ENCODE assay signal across 8 cellular contexts in the genomic region with DNA sequence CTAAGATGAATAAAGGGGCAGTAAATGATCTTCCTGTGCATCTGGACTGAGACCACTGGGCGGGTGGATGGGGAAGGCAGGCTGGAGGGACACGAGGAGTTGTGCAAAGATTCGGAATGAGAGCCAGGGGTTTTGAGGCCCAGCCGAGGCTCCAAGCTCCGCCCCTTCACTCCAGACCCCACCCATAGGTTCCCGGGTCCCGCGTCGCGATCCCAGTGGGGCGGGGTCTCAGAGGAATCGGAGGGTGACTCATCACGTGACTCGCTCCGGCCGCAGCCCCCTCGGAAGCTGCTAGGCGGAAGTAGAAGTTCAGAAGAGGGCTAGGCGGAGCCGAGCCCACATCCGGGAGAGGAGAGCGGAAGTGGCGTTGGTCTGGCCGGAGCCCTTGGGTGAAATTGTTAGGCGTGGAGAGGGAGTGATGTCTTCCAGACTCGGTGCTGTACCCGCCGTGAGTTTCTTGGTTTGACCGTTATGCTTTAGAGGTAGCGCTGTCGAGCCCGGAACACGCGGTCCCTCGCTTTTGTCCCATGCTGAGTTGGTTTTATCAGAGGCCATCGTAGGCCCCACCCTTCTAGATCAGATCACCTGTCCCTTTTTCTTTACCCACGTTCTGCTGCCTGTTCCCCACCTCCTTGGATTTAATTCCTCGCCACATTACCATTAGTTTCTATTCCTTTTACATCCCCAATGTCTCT. TPM values are rescaled to one million over a fixed set of nuclear protein-coding genes. Genes with fewer than 3 reads are reported as not detected.
DNase-seq lines count a peak whose midpoint lies in the region; ATAC-seq and TF ChIP-seq lines count a peak whose summit lies in the region.

Gene ZNF512, plus strand, starts transcription at position 348 of the 695 bp plus-strand sequence. Its CDS starts 71 bp downstream, at position 419.

- H2AFZ ChIP-seq in SK-N-SH (ENCODE audit: low read depth), result peak within 1 kb of the TSS; percentile 96

- 0 out of 2 replicates have a peak, but pooled peaks have one; percentile 6 for TF ChIP-seq RAD21 in SK-N-SH (IDR thresholded peaks at IDR 0.05; ENCODE audit: low read length)

- H3K27ac Mint-ChIP-seq in glutamatergic neuron (ENCODE audit: unreplicated experiment), result peak within 1 kb of the TSS; percentile 90

- POLR2A ChIA-PET in SK-N-SH (lab: Yijun Ruan, JAX), result interaction anchor here (0.5 to 1.7 kb wide), 10 partner anchors 17 to 1743 kb away, joined by 3 to 6 read pairs (median 4); partner anchors contain the start of genes CCDC121, GPN1, NRBP1 and PPM1G

- H3F3A ChIP-seq in SK-N-SH (replicated peaks; ENCODE audit: insufficient read depth), result peaks cover 1% of the 10 kb centered on the region

- CTCF ChIA-PET in SK-N-SH (lab: Yijun Ruan, JAX), result interaction anchor here (0.8 to 1.3 kb wide), 2 partner anchors 9 to 101 kb away, joined by 4 to 5 read pairs; no protein-coding TSS in a partner anchor

- H3K9me3 ChIP-seq in SK-N-SH, result no peaks in the 10 kb centered on the region

- H3K27ac ChIP-seq in SK-N-SH (ENCODE audit: low read depth in 2 of 2, low read length in 1 of 2) (peak within 1 kb of the TSS; percentile 54 to 83), temporal lobe (ENCODE audit: low read depth, low read length) (no peak within 1 kb of the TSS)

- peaks cover 48% of the 10 kb centered on the region for H3K79me2 ChIP-seq in SK-N-SH (ENCODE audit: insufficient read depth)

- H3K4me2 ChIP-seq in SK-N-SH, result peak within 1 kb of the TSS; percentile 94

- TF ChIP-seq EP300 in SK-N-SH (IDR thresholded peaks at IDR 0.05; ENCODE audit: borderline replicate concordance in 1 of 2, low read depth in 1 of 2, low read length in 1 of 2), result 0 out of 4 replicates have a peak, but pooled peaks of 1 of the 2 experiments have one; percentile 32

- H3K4me1 Mint-ChIP-seq in glutamatergic neuron (ENCODE audit: low read depth, unreplicated experiment), result peaks cover 10% of the 10 kb centered on the region

- peak within 1 kb of the TSS; percentile 99 for H3K4me3 Mint-ChIP-seq in glutamatergic neuron (ENCODE audit: unreplicated experiment)

- peaks cover 8% of the 10 kb centered on the region for H3K27me3 Mint-ChIP-seq in glutamatergic neuron (ENCODE audit: unreplicated experiment)

- H3K36me3 Mint-ChIP-seq in glutamatergic neuron (ENCODE audit: unreplicated experiment), result peaks cover 28% of the 10 kb centered on the region

- H3K4me1 ChIP-seq in SK-N-SH (ENCODE audit: control insufficient read depth in 1 of 2, insufficient read depth in 2 of 2, low read depth in 1 of 2, low read length in 1 of 2), result peaks cover 0 to 17% of the 10 kb centered on the region in 2 experiments; a peak in 2 of 4 replicates

- H3K36me3 ChIP-seq in SK-N-SH (replicated peaks in 1 of 2; ENCODE audit: control insufficient read depth in 1 of 2, insufficient read depth in 2 of 2, low read length in 1 of 2), result no peaks in the 10 kb centered on the region

- no peaks in the 10 kb centered on the region for H3K9me2 ChIP-seq in SK-N-SH

- 3% methylated on average over 27 of the region's 38 CpGs for WGBS in SK-N-SH (ENCODE audit: low lambda C conversion rate)

- H4K20me1 ChIP-seq in SK-N-SH (ENCODE audit: insufficient read depth), result peaks cover 26% of the 10 kb centered on the region

- peak within 1 kb of the TSS; percentile 73 for H3K9ac ChIP-seq in SK-N-SH

- DNase-seq in HFF-Myc (ENCODE audit: extremely low read depth, low read depth) (peak; percentile 86), NAMALWA (ENCODE audit: low spot score) (peak; percentile 99), SK-N-SH (peak; percentile 98), glutamatergic neuron (peak; percentile 82), omental fat pad (ENCODE audit: low spot score) (peak; percentile 53)
- peak; percentile 83 for DNase-seq in activated naive CD4-positive, alpha-beta T cell treated with anti-CD3 and anti-CD28 coated beads, Interleukin-2, amount 50 U/mL, for 16 hours

- ATAC-seq in omental fat pad (ENCODE audit: low FRiP score), result peak; percentile 96

- H3K9me3 Mint-ChIP-seq in glutamatergic neuron (ENCODE audit: unreplicated experiment), result peaks cover 19% of the 10 kb centered on the region

- H3K4me3 ChIP-seq in GM08714 (ENCODE audit: low read length) (peak within 1 kb of the TSS; percentile 99), HFF-Myc (replicated peaks; ENCODE audit: low read depth, low read length) (peak within 1 kb of the TSS; percentile 91), SK-N-SH (ENCODE audit: low read depth in 2 of 2, low read length in 1 of 2) (peak within 1 kb of the TSS; percentile 89)

- TF ChIP-seq CTCF in HFF-Myc (IDR thresholded peaks at IDR 0.05; ENCODE audit: low read depth, low read length, missing control alignments) (no peak), SK-N-SH (IDR thresholded peaks at IDR 0.05) (no peak), glutamatergic neuron (IDR thresholded peaks at IDR 0.05; ENCODE audit: partially characterized antibody, unreplicated experiment) (no peak), omental fat pad (IDR thresholded peaks at IDR 0.05) (no peak)

- no peaks in the 10 kb centered on the region for H3K27me3 ChIP-seq in SK-N-SH (ENCODE audit: insufficient read depth)

TF ChIP-seq in SK-N-SH, 30 proteins besides CTCF, POLR2A, EP300 and RAD21 (continues in another document):
- TF ChIP-seq SMC3 (IDR thresholded peaks at IDR 0.05; ENCODE audit: low read depth, low read length), result no peak
- peak; percentile 42; the same call in 1 of the 2 replicates for TF ChIP-seq RCOR1 (IDR thresholded peaks at IDR 0.05; ENCODE audit: low read length)
- no peak for TF ChIP-seq GATA2 (CRISPR knock-in tag; IDR thresholded peaks at IDR 0.05)
- TF ChIP-seq, protein P1, sequence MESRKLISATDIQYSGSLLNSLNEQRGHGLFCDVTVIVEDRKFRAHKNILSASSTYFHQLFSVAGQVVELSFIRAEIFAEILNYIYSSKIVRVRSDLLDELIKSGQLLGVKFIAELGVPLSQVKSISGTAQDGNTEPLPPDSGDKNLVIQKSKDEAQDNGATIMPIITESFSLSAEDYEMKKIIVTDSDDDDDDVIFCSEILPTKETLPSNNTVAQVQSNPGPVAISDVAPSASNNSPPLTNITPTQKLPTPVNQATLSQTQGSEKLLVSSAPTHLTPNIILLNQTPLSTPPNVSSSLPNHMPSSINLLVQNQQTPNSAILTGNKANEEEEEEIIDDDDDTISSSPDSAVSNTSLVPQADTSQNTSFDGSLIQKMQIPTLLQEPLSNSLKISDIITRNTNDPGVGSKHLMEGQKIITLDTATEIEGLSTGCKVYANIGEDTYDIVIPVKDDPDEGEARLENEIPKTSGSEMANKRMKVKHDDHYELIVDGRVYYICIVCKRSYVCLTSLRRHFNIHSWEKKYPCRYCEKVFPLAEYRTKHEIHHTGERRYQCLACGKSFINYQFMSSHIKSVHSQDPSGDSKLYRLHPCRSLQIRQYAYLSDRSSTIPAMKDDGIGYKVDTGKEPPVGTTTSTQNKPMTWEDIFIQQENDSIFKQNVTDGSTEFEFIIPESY (IDR thresholded peaks at IDR 0.05; ENCODE audit: borderline replicate concordance, low read depth), result no peak
- peak; percentile 72 for TF ChIP-seq CHD2 (IDR thresholded peaks at IDR 0.05; ENCODE audit: low read length, partially characterized antibody)
- TF ChIP-seq NRF1 (IDR thresholded peaks at IDR 0.05; ENCODE audit: low read depth, low read length), result no peak
- TF ChIP-seq FOSL2 (IDR thresholded peaks at IDR 0.05; ENCODE audit: borderline replicate concordance, low read depth), result peak; percentile 8; the same call in 1 of the 2 replicates
- TF ChIP-seq MAX (IDR thresholded peaks at IDR 0.05; ENCODE audit: low read depth), result peak; percentile 85
- TF ChIP-seq IRF3 (IDR thresholded peaks at IDR 0.05; ENCODE audit: low read depth, low read length), result no peak
- TF ChIP-seq, protein P2, sequence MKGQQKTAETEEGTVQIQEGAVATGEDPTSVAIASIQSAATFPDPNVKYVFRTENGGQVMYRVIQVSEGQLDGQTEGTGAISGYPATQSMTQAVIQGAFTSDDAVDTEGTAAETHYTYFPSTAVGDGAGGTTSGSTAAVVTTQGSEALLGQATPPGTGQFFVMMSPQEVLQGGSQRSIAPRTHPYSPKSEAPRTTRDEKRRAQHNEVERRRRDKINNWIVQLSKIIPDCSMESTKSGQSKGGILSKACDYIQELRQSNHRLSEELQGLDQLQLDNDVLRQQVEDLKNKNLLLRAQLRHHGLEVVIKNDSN (IDR thresholded peaks at IDR 0.05; ENCODE audit: borderline replicate concordance, low read depth), result peak; percentile 97
- TF ChIP-seq MXI1 (IDR thresholded peaks at IDR 0.05; ENCODE audit: low read depth, low read length), result peak; percentile 92
- TF ChIP-seq SIN3A (IDR thresholded peaks at IDR 0.05; ENCODE audit: borderline replicate concordance, low read depth, low read length), result peak; percentile 59; the same call in 1 of the 2 replicates
- no peak for TF ChIP-seq EZH2phosphoT487 (IDR thresholded peaks at IDR 0.05; ENCODE audit: borderline replicate concordance, low read depth)
- TF ChIP-seq JUND (IDR thresholded peaks at IDR 0.05), result no peak
- peak; percentile 90 for TF ChIP-seq GABPA (IDR thresholded peaks at IDR 0.05; ENCODE audit: low read depth)
- no peak; the same call in 1 of the 2 replicates for TF ChIP-seq YY1 (IDR thresholded peaks at IDR 0.05; ENCODE audit: low read depth)
- peak; percentile 98 for TF ChIP-seq TAF1 (IDR thresholded peaks at IDR 0.05; ENCODE audit: borderline replicate concordance, low read depth, low read length)
- no peak for TF ChIP-seq FOXJ3 (CRISPR knock-in tag; IDR thresholded peaks at IDR 0.05)
- no peak for TF ChIP-seq TEAD4 (IDR thresholded peaks at IDR 0.05; ENCODE audit: borderline replicate concordance, insufficient read depth)
- TF ChIP-seq FOXM1 (IDR thresholded peaks at IDR 0.05; ENCODE audit: low read depth), result no peak
- TF ChIP-seq POLR2AphosphoS5 (IDR thresholded peaks at IDR 0.05; ENCODE audit: low read depth, low read length), result peak; percentile 93

RNA-seq across cellular contexts. Expression of gene ZNF512, which starts in this region (rescaled TPM):
- polyA plus RNA-seq in SK-N-SH (2012; rRNA removed), result 22.3 and 36.5 TPM in 2 replicates
- 26.9 and 29.5 TPM in 2 replicates for polyA plus RNA-seq in SK-N-SH (2012; cell fraction: cytosol; rRNA removed)
- polyA plus RNA-seq in SK-N-SH (2012; cell fraction: nucleus; rRNA removed), result 87.7 and 112 TPM in 2 replicates
- total RNA-seq in glutamatergic neuron (ENCODE audit: unreplicated experiment) (93.1 TPM), omental fat pad (10 to 100 TPM; 15.6 to 74.2 (median 20.2) TPM), temporal lobe (48.7 TPM)
